In the genomic region with DNA sequence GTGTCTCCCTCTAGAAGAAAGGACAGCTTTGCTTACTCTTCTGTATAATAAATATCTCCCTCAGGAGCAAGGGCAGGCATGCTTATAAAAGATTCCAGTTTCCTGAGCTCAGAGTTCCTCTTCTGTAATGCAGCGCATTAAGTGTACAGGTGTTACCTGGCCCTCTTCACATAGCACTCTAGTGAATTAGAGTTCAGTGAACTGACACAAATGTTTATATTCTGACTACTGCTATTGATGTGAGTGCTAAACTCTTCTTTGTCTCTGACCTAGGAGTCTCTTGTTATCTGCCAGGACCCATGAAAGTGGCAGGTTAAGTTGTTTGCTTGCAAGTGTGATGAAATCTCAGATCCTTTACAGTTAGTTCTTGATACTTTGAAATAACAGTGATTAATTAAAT, we compare ENCODE assay signal across 12 cellular contexts.
"Had no signal": no experiment of that assay in that cellular context is flagged by ENCODE, and none has a peak within 500 bp of the region (broad histone marks: within the 10 kb centered on the region; RNA-seq: fewer than 3 reads in every experiment).

No MANE protein-coding gene starts in this region.

- DNase-seq: activated naive CD4-positive, alpha-beta T cell treated with anti-CD3 and anti-CD28 coated beads, Interleukin-2, amount 50 U/mL, for 16 hours; amniotic stem cell; effector memory CD4-positive, alpha-beta T cell; mesendoderm; occipital lobe; right lobe of liver; spleen; stimulated activated CD4-positive, alpha-beta T cell treated with anti-CD3 and anti-CD28 coated beads, Interleukin-1b, Interleukin-23, amount 100 ng/mL, for 48 hours; stimulated activated naive B cell treated with anti-CD40 and anti-IgM and Interleukin-4, amounts not matched to agents 10 μg/mL and 1 μg/mL and 100 μg/mL, for 72 hours; trophoblast cell had no signal

- ATAC-seq: activated CD4-positive, CD25-positive, alpha-beta regulatory T cell treated with anti-CD3 and anti-CD28 coated beads, Interleukin-2, amount 50 U/mL, for 24 hours; gastroesophageal sphincter; right lobe of liver; stimulated activated naive B cell treated with anti-CD40 and anti-IgM and Interleukin-4, amounts not matched to agents 10 μg/mL and 1 μg/mL and 100 μg/mL, for 72 hours had no signal
